ENCODE assay signal across 17 cellular contexts in genomic region chr2:63788070-63788469, GRCh38. TPM values are rescaled to one million over a fixed set of nuclear protein-coding genes. Genes with fewer than 3 reads are reported as not detected.
DNase-seq lines count a peak whose midpoint lies in the region; ATAC-seq, FAIRE-seq and TF ChIP-seq lines count a peak whose summit lies in the region.
"Had no signal": no experiment of that assay in that cellular context is flagged by ENCODE, and none has a peak within 500 bp of the region (broad histone marks: within the 10 kb centered on the region; RNA-seq: fewer than 3 reads in every experiment).

No MANE protein-coding gene starts in this region.

- dilution Hi-C loops in keratinocyte (cut with MboI; ENCODE audit: extremely low pct_ligation_motif_present, low sequenced_read_pairs): no loop called here

- no peak for TF ChIP-seq CTCF in bronchial epithelial cell (IDR thresholded peaks at IDR 0.05; ENCODE audit: insufficient read depth, low read length, severe bottlenecking)
- no peak for TF ChIP-seq CTCF in keratinocyte (optimal IDR thresholded peaks at IDR 0.05 in 1 of 3, IDR thresholded peaks at IDR 0.05 in 1 of 3, conservative IDR thresholded peaks at IDR 0.05 in 1 of 3; ENCODE audit: extremely low read depth in 1 of 3, insufficient read depth in 2 of 3, low read length in 3 of 3)

- no peaks in the 10 kb centered on the region for H3K27me3 Mint-ChIP-seq in naive thymus-derived CD8-positive, alpha-beta T cell

- no peaks in the 10 kb centered on the region for H3K36me3 Mint-ChIP-seq in naive thymus-derived CD8-positive, alpha-beta T cell
- H3K36me3 Mint-ChIP-seq: natural killer cell treated with Interleukin-12 subunit alpha and Interleukin-12 subunit beta and Interleukin-15 and Interleukin-18, amount 100 ng/mL, for 72 hours had no signal

- H3K36me3 ChIP-seq in bronchial epithelial cell (ENCODE audit: control insufficient read depth, insufficient read depth, low read length) (no peaks in the 10 kb centered on the region), keratinocyte (ENCODE audit: control insufficient read depth in 2 of 2, extremely low read depth in 1 of 2, insufficient read depth in 2 of 2, low read length in 2 of 2) (no peaks in the 10 kb centered on the region), aorta (ENCODE audit: control insufficient read depth in 1 of 2, insufficient read depth in 2 of 2, low read length in 1 of 2) (no peaks in the 10 kb centered on the region)
- H3K36me3 ChIP-seq: esophagus squamous epithelium, thyroid gland had no signal

- H3K4me1 ChIP-seq in keratinocyte (ENCODE audit: control insufficient read depth, extremely low read depth, insufficient read depth, low read length) (peaks cover 39% of the 10 kb centered on the region), aorta (ENCODE audit: control insufficient read depth in 1 of 2, insufficient read depth in 2 of 2, low read length in 2 of 2) (peaks cover 0 to 4% of the 10 kb centered on the region in 2 donors)
- H3K4me1 ChIP-seq: esophagus squamous epithelium, thyroid gland had no signal

- H3K9me1 ChIP-seq in keratinocyte (ENCODE audit: control insufficient read depth, extremely low read depth, insufficient read depth, low read length): no peaks in the 10 kb centered on the region

- peak overlapping the region; percentile 33 for H3K27ac ChIP-seq in keratinocyte (ENCODE audit: control insufficient read depth, insufficient read depth, low read length)
- no peak overlapping the region for H3K27ac ChIP-seq in aorta (ENCODE audit: low read depth in 1 of 2, low read length in 2 of 2)
- H3K27ac ChIP-seq: esophagus squamous epithelium, thyroid gland had no signal

- no peaks in the 10 kb centered on the region for H4K20me1 ChIP-seq in keratinocyte (ENCODE audit: control insufficient read depth, extremely low read depth, insufficient read depth, low read length)

- ATAC-seq in left ventricle myocardium superior: peak; percentile 60
- peak; percentile 6 for ATAC-seq in aorta (ENCODE audit: low FRiP score)
- ATAC-seq in naive thymus-derived CD8-positive, alpha-beta T cell: no peak
- no peak for ATAC-seq in GM19328 (IDR thresholded peaks at IDR 0.05; ENCODE audit: unreplicated experiment)
- ATAC-seq in GM18511 (IDR thresholded peaks at IDR 0.05; ENCODE audit: unreplicated experiment): no peak
- ATAC-seq: A549; natural killer cell treated with Interleukin-12 subunit alpha and Interleukin-12 subunit beta and Interleukin-15 and Interleukin-18, amount 100 ng/mL, for 72 hours; Panc1 had no signal

- H3K4me1 Mint-ChIP-seq in naive thymus-derived CD8-positive, alpha-beta T cell: peaks cover 0 to 6% (median 2%) of the 10 kb centered on the region in 4 donors

- H3K4me3 ChIP-seq in bronchial epithelial cell (ENCODE audit: low read depth, low read length) (no peak overlapping the region), keratinocyte (ENCODE audit: control insufficient read depth in 2 of 3, extremely low read depth in 1 of 3, insufficient read depth in 2 of 3, low read depth in 1 of 3, low read length in 3 of 3) (no peak overlapping the region), aorta (ENCODE audit: low read length in 2 of 2) (no peak overlapping the region)
- H3K4me3 ChIP-seq: A549, esophagus squamous epithelium, thyroid gland had no signal

- no peak overlapping the region for H3K27ac Mint-ChIP-seq in naive thymus-derived CD8-positive, alpha-beta T cell
- H3K27ac Mint-ChIP-seq: natural killer cell treated with Interleukin-12 subunit alpha and Interleukin-12 subunit beta and Interleukin-15 and Interleukin-18, amount 100 ng/mL, for 72 hours had no signal

- peak overlapping the region; percentile 25 for H3K4me2 ChIP-seq in keratinocyte (ENCODE audit: control insufficient read depth, extremely low read depth, insufficient read depth, low read depth, low read length)
- H3K4me2 ChIP-seq: A549 had no signal

- POLR2A ChIA-PET in naive thymus-derived CD8-positive, alpha-beta T cell (lab: Charles Lee): no interaction called here

- DNase-seq in left ventricle myocardium superior (no peak), cardiac septum (ENCODE audit: low spot score) (no peak), bronchial epithelial cell (ENCODE audit: low read depth) (peak; percentile 95), keratinocyte (ENCODE audit: low read depth, low spot score) (peak; percentile 33), aorta (no peak)
- DNase-seq in naive thymus-derived CD8-positive, alpha-beta T cell: no peak
- DNase-seq: activated CD8-positive, alpha-beta memory T cell treated with anti-CD3 and anti-CD28 coated beads for 24 hours; activated gamma-delta T cell; esophagus squamous epithelium; NCI-H1105 treated with DMSO at 0.1 percent for 48 hours; NCI-H524 treated with DMSO at 0.1 percent for 48 hours; thyroid gland had no signal

- 55 to 65% methylated on average over 3 of the region's 3 CpGs for WGBS in aorta, 2 donors

- intact Hi-C loops in left ventricle myocardium superior (cut with micrococcal nuclease) (no loop called here), cardiac septum (cut with DNase I) (no loop called here), aorta (cut with DNase I) (no loop called here)

- H3K9ac ChIP-seq in keratinocyte (ENCODE audit: control insufficient read depth, extremely low read depth, insufficient read depth, low read length): no peak overlapping the region

- H2AFZ ChIP-seq in keratinocyte (ENCODE audit: control insufficient read depth, low read length): no peak overlapping the region

- H3K79me2 ChIP-seq in keratinocyte (ENCODE audit: control insufficient read depth, insufficient read depth, low read length): no peaks in the 10 kb centered on the region

- peaks cover 0 to 9% (median 0%) of the 10 kb centered on the region in 9 donors for H3K9me3 Mint-ChIP-seq in naive thymus-derived CD8-positive, alpha-beta T cell
- H3K9me3 Mint-ChIP-seq: natural killer cell treated with Interleukin-12 subunit alpha and Interleukin-12 subunit beta and Interleukin-15 and Interleukin-18, amount 100 ng/mL, for 72 hours had no signal

- no peak overlapping the region for H3K4me3 Mint-ChIP-seq in naive thymus-derived CD8-positive, alpha-beta T cell
- H3K4me3 Mint-ChIP-seq: natural killer cell treated with Interleukin-12 subunit alpha and Interleukin-12 subunit beta and Interleukin-15 and Interleukin-18, amount 100 ng/mL, for 72 hours had no signal

- FAIRE-seq in bronchial epithelial cell (lab: Jason Lieb, UNC): no peak
- peak; percentile 75 for FAIRE-seq in keratinocyte (lab: Jason Lieb, UNC)
- FAIRE-seq: A549 had no signal

- H3K27me3 ChIP-seq in bronchial epithelial cell (ENCODE audit: control insufficient read depth, insufficient read depth, low read length) (no peaks in the 10 kb centered on the region), keratinocyte (ENCODE audit: control insufficient read depth, extremely low read depth, insufficient read depth, low read length) (no peaks in the 10 kb centered on the region), aorta (ENCODE audit: control insufficient read depth in 1 of 2, insufficient read depth in 2 of 2, low read length in 1 of 2) (no peaks in the 10 kb centered on the region)
- H3K27me3 ChIP-seq: esophagus squamous epithelium, thyroid gland had no signal

- H3K9me3 ChIP-seq in keratinocyte (ENCODE audit: control insufficient read depth, low read depth, low read length): peaks cover 2% of the 10 kb centered on the region
- no peaks in the 10 kb centered on the region for H3K9me3 ChIP-seq in aorta (ENCODE audit: control insufficient read depth, low read length)
- H3K9me3 ChIP-seq: A549, esophagus squamous epithelium, thyroid gland had no signal

RNA-seq across cellular contexts. Expression of gene UGP2, which starts 53.6 kb away (rescaled TPM):
- 368 TPM for total RNA-seq in left ventricle myocardium superior
- total RNA-seq in cardiac septum: 327 TPM
- total RNA-seq in bronchial epithelial cell: 114 and 127 TPM in 2 replicates
- 168 to 260 TPM (median 219 TPM) in 3 replicates for polyA plus RNA-seq in keratinocyte
- 138 TPM for polyA plus RNA-seq in keratinocyte (2011; ENCODE audit: low read depth)
- 203 and 359 TPM in 2 replicates for polyA plus RNA-seq in keratinocyte (2011; cell fraction: cytosol; rRNA removed)
- polyA plus RNA-seq in keratinocyte (2011; cell fraction: nucleus; rRNA removed): 230 and 294 TPM in 2 replicates
- 186 and 192 TPM in 2 replicates for polyA plus RNA-seq in keratinocyte (2012; ENCODE audit: low replicate concordance)
- 8.8 to 123 TPM (median 69.9 TPM) in 3 replicates for polyA minus RNA-seq in keratinocyte
- polyA minus RNA-seq in keratinocyte (2011; cell fraction: cytosol; rRNA and poly(A)+ RNA removed): 138 TPM
- polyA minus RNA-seq in keratinocyte (2011; cell fraction: nucleus; rRNA and poly(A)+ RNA removed): 92.7 and 216 TPM in 2 replicates
- total RNA-seq in aorta: 100 to 1,000 TPM; 171 to 188 TPM
- 100 to 1,000 TPM; 166 to 422 TPM for polyA plus RNA-seq in aorta
- total RNA-seq in naive thymus-derived CD8-positive, alpha-beta T cell: 10 to 100 TPM; 77.2 to 89.1 TPM
- 100 to 1,000 TPM; 112 to 148 (median 135) TPM for polyA plus RNA-seq in naive thymus-derived CD8-positive, alpha-beta T cell

Comparison
In these comparisons a context has a peak if more than half of its experiments do, and no peak if none do; other contexts are left out.
1. ATAC-seq: peak in left ventricle myocardium superior (single experiment) and aorta (single experiment); none in naive thymus-derived CD8-positive, alpha-beta T cell (0 of 2), GM19328 (single experiment) and GM18511 (single experiment).
2. DNase-seq: peak in bronchial epithelial cell (single experiment) and keratinocyte (single experiment); none in left ventricle myocardium superior (single experiment), cardiac septum (single experiment), aorta (0 of 2) and naive thymus-derived CD8-positive, alpha-beta T cell (0 of 10).